Comparison of ENCODE assay signal across 1 cellular context in the genomic region with DNA sequence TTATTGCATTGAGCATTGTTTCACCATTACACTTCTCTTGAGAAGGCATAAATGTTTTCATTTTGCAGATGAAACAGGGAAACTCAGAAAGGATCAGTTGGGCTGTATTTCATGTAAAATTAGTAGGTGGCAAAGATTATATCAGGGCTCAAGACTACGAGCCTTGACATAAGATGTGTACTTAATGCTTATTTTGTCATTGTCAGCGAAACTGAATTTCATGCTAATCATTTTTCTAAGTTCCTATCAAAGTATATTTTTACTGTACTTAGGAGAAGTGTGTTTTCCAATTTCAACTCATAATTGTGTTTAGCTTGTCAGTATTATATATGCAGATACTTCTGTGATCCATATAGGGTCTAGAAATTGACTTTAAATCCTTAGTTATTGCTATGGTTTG.
TF ChIP-seq lines count a peak whose summit lies in the region.

No MANE protein-coding gene starts in this region.

TF ChIP-seq in A549, 52 proteins besides CTCF, POLR2A, EP300 and RAD21 (continued from another document):
- TF ChIP-seq, protein P1, sequence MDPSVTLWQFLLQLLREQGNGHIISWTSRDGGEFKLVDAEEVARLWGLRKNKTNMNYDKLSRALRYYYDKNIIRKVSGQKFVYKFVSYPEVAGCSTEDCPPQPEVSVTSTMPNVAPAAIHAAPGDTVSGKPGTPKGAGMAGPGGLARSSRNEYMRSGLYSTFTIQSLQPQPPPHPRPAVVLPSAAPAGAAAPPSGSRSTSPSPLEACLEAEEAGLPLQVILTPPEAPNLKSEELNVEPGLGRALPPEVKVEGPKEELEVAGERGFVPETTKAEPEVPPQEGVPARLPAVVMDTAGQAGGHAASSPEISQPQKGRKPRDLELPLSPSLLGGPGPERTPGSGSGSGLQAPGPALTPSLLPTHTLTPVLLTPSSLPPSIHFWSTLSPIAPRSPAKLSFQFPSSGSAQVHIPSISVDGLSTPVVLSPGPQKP (IDR thresholded peaks at IDR 0.05; ENCODE audit: low read depth, low read length) = no peak
- TF ChIP-seq MAFK (IDR thresholded peaks at IDR 0.05; ENCODE audit: partially characterized antibody) = peak; percentile 80
